ENCODE assay signal across 25 cellular contexts in the genomic region with DNA sequence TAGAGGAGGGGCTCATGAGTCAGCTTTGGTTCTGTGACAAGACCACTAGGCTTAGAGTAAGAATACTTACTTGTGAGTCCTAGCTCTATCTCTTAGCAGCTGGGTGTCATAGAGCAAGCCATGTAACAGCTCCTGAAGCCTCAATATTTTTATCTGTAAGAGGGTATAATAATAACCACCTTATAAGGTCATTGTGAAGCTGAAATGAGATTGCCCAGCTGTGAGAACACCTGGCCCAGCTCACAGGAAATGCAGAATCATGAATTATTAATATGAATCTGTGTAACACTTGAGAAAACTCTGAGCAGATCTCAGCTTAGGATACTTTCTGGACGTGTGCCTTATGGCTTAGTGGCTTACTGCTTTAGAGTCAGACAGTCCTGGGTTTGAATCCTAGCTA. TPM values are rescaled to one million over a fixed set of nuclear protein-coding genes. Genes with fewer than 3 reads are reported as not detected.
DNase-seq lines count a peak whose midpoint lies in the region; ATAC-seq and TF ChIP-seq lines count a peak whose summit lies in the region.
"Had no signal": no experiment of that assay in that cellular context is flagged by ENCODE, and none has a peak within 500 bp of the region (broad histone marks: within the 10 kb centered on the region; RNA-seq: fewer than 3 reads in every experiment).

No MANE protein-coding gene starts in this region.

- H3K27ac ChIP-seq in SK-N-MC (peak overlapping the region; percentile 52), tibial artery (peak overlapping the region; percentile 53 to 75)
- H3K27ac ChIP-seq: neural progenitor cell, RWPE1, suprapubic skin had no signal

- no peaks in the 10 kb centered on the region for H3K4me1 Mint-ChIP-seq in activated T-cell treated with anti-CD3 and anti-CD28 coated beads, Interleukin-2, amount 50 U/mL, for 24 hours (ENCODE audit: low read depth)
- H3K4me1 Mint-ChIP-seq: activated naive CD4-positive, alpha-beta T cell treated with anti-CD3 and anti-CD28 coated beads, Interleukin-2, amount 10 ng/mL, durations not matched to agents 7 days and 5 days; neural progenitor cell had no signal

- H3K36me3 Mint-ChIP-seq in activated T-cell treated with anti-CD3 and anti-CD28 coated beads, Interleukin-2, amount 50 U/mL, for 24 hours (ENCODE audit: low read depth) = no peaks in the 10 kb centered on the region
- H3K36me3 Mint-ChIP-seq: activated naive CD4-positive, alpha-beta T cell treated with anti-CD3 and anti-CD28 coated beads, Interleukin-2, amount 10 ng/mL, durations not matched to agents 7 days and 5 days had no signal

- peaks cover 9% of the 10 kb centered on the region for H3K27me3 Mint-ChIP-seq in activated T-cell treated with anti-CD3 and anti-CD28 coated beads, Interleukin-2, amount 50 U/mL, for 24 hours
- H3K27me3 Mint-ChIP-seq: activated naive CD4-positive, alpha-beta T cell treated with anti-CD3 and anti-CD28 coated beads, Interleukin-2, amount 10 ng/mL, durations not matched to agents 7 days and 5 days had no signal

- H3K27ac Mint-ChIP-seq in activated T-cell treated with anti-CD3 and anti-CD28 coated beads, Interleukin-2, amount 50 U/mL, for 24 hours = no peak overlapping the region
- H3K27ac Mint-ChIP-seq: activated naive CD4-positive, alpha-beta T cell treated with anti-CD3 and anti-CD28 coated beads, Interleukin-2, amount 10 ng/mL, durations not matched to agents 7 days and 5 days; activated T-cell treated with anti-CD3 and anti-CD28 coated beads, Interleukin-2, amount 50 U/mL, for 72 hours; neural progenitor cell; T-helper 2 cell treated with Interferon-gamma antibody and Interleukin-4, amounts not matched to agents 5 μg/mL and 100 μg/mL, for 36 hours had no signal

- H3K9ac ChIP-seq in SK-N-MC (ENCODE audit: insufficient read length) = no peak overlapping the region
- H3K9ac ChIP-seq: neural progenitor cell had no signal

- H3K4me3 ChIP-seq in SK-N-MC (no peak overlapping the region), tibial artery (no peak overlapping the region)
- H3K4me3 ChIP-seq: neural progenitor cell, suprapubic skin had no signal

- no peak overlapping the region for H3K4me3 Mint-ChIP-seq in activated T-cell treated with anti-CD3 and anti-CD28 coated beads, Interleukin-2, amount 50 U/mL, for 24 hours
- H3K4me3 Mint-ChIP-seq: activated naive CD4-positive, alpha-beta T cell treated with anti-CD3 and anti-CD28 coated beads, Interleukin-2, amount 10 ng/mL, durations not matched to agents 7 days and 5 days; activated T-cell treated with anti-CD3 and anti-CD28 coated beads, Interleukin-2, amount 50 U/mL, for 72 hours; neural progenitor cell; T-helper 2 cell treated with Interferon-gamma antibody and Interleukin-4, amounts not matched to agents 5 μg/mL and 100 μg/mL, for 36 hours had no signal

- H3K4me1 ChIP-seq in tibial artery = peaks cover 7 to 99% (median 78%) of the 10 kb centered on the region in 4 donors
- H3K4me1 ChIP-seq: BE2C, neural progenitor cell, suprapubic skin had no signal

- DNase-seq in Right ventricle myocardium inferior (ENCODE audit: missing footprints) (no peak), Right ventricle myocardium superior (no peak), SK-N-MC (ENCODE audit: low read depth, low spot score) (no peak), germinal center (ENCODE audit: low spot score) (peak; percentile 10), tibial artery (no peak), HPDE6-E6E7 (ENCODE audit: extremely low spot score) (no peak)
- no peak for DNase-seq in activated T-cell treated with anti-CD3 and anti-CD28 coated beads, Interleukin-2, amount 50 U/mL, for 24 hours
- DNase-seq: activated CD4-positive, alpha-beta T cell treated with anti-CD3 and anti-CD28 coated beads for 4 hours; activated naive CD4-positive, alpha-beta T cell treated with anti-CD3 and anti-CD28 coated beads, Interleukin-2, amount 10 ng/mL, durations not matched to agents 7 days and 5 days; activated T-cell treated with anti-CD3 and anti-CD28 coated beads, Interleukin-2, amount 50 U/mL, for 72 hours; amniotic stem cell; BE2C; DMS79 treated with DMSO at 0.1 percent for 48 hours; glutamatergic neuron; HCEC 1CT; kidney; mammary epithelial cell; NCI-H2107; posterior cingulate gyrus had no signal

- H3K27me3 ChIP-seq in tibial artery = no peaks in the 10 kb centered on the region
- H3K27me3 ChIP-seq: neural progenitor cell, suprapubic skin had no signal

- H3K36me3 ChIP-seq in SK-N-MC (ENCODE audit: insufficient read depth, low read length) = no peaks in the 10 kb centered on the region; the same call in 1 of the 2 replicates
- no peaks in the 10 kb centered on the region for H3K36me3 ChIP-seq in tibial artery
- H3K36me3 ChIP-seq: BE2C, neural progenitor cell, suprapubic skin had no signal

- no peaks in the 10 kb centered on the region for H3K9me3 Mint-ChIP-seq in activated T-cell treated with anti-CD3 and anti-CD28 coated beads, Interleukin-2, amount 50 U/mL, for 24 hours
- H3K9me3 Mint-ChIP-seq: activated naive CD4-positive, alpha-beta T cell treated with anti-CD3 and anti-CD28 coated beads, Interleukin-2, amount 10 ng/mL, durations not matched to agents 7 days and 5 days; activated T-cell treated with anti-CD3 and anti-CD28 coated beads, Interleukin-2, amount 50 U/mL, for 72 hours; neural progenitor cell; T-helper 2 cell treated with Interferon-gamma antibody and Interleukin-4, amounts not matched to agents 5 μg/mL and 100 μg/mL, for 36 hours had no signal

- TF ChIP-seq CTCF in tibial artery (IDR thresholded peaks at IDR 0.05) = no peak

- intact Hi-C loops in Right ventricle myocardium inferior (cut with DNase I) (no loop called here), Right ventricle myocardium superior (cut with DNase I) (no loop called here), tibial artery (cut with DNase I; ENCODE audit: low total_unique reads) (no loop called here)

- H3K9me3 ChIP-seq in SK-N-MC (ENCODE audit: low read depth, low read length) = no peaks in the 10 kb centered on the region
- no peaks in the 10 kb centered on the region for H3K9me3 ChIP-seq in tibial artery
- H3K9me3 ChIP-seq: BE2C, suprapubic skin had no signal

- ATAC-seq in Right ventricle myocardium inferior (peak; percentile 15), Right ventricle myocardium superior (ENCODE audit: poor library complexity) (no peak), HG03442 (IDR thresholded peaks at IDR 0.05; ENCODE audit: unreplicated experiment) (no peak)
- ATAC-seq: activated T-cell treated with anti-CD3 and anti-CD28 coated beads, Interleukin-2, amount 50 U/mL, for 72 hours; SK-N-SH treated with all-trans-retinoic acid at 6 μM for 48 hours had no signal

RNA-seq across cellular contexts. Expression of gene DAAM2, which starts 58.7 kb away (rescaled TPM):
- total RNA-seq in Right ventricle myocardium inferior = 14.7 TPM
- total RNA-seq in Right ventricle myocardium superior = 13.0 TPM
- total RNA-seq: activated T-cell treated with anti-CD3 and anti-CD28 coated beads, Interleukin-2, amount 50 U/mL, for 72 hours had no signal
